Comparison of ENCODE assay signal across 8 cellular contexts in genomic region chr18:59249186-59249774, GRCh38. TPM values are rescaled to one million over a fixed set of nuclear protein-coding genes. Genes with fewer than 3 reads are reported as not detected.
DNase-seq lines count a peak whose midpoint lies in the region; ATAC-seq and TF ChIP-seq lines count a peak whose summit lies in the region.

No MANE protein-coding gene starts in this region.

- H3K4me1 ChIP-seq in Panc1 (ENCODE audit: control insufficient read depth, insufficient read depth, low read length) = no peaks in the 10 kb centered on the region

- no peak overlapping the region for H3K27ac ChIP-seq in Panc1 (ENCODE audit: low read length)

- no peak overlapping the region for H3K27ac Mint-ChIP-seq in activated naive CD4-positive, alpha-beta T cell treated with anti-CD3 and anti-CD28 coated beads for 36 hours

- H3K4me1 Mint-ChIP-seq in activated naive CD4-positive, alpha-beta T cell treated with anti-CD3 and anti-CD28 coated beads for 36 hours (ENCODE audit: low read depth) = no peaks in the 10 kb centered on the region

- TF ChIP-seq CTCF in Panc1 (IDR thresholded peaks at IDR 0.05) = peak; percentile 71

- H3K36me3 Mint-ChIP-seq in activated naive CD4-positive, alpha-beta T cell treated with anti-CD3 and anti-CD28 coated beads for 36 hours (ENCODE audit: low read depth) = no peaks in the 10 kb centered on the region

- no peaks in the 10 kb centered on the region for H3K36me3 ChIP-seq in Panc1 (ENCODE audit: control insufficient read depth, insufficient read depth, low read length)

- peak; percentile 66 for DNase-seq in activated naive CD4-positive, alpha-beta T cell treated with anti-CD3 and anti-CD28 coated beads for 36 hours
- DNase-seq in activated naive CD4-positive, alpha-beta T cell (lab: John Stamatoyannopoulos, UW) = no peak
- peak; percentile 68 to 72 for DNase-seq in Kasumi-1 (lab: John Stamatoyannopoulos, UW)
- peak; percentile 72 for DNase-seq in Panc1 (ENCODE audit: low read depth, low spot score)
- DNase-seq in dermis microvascular lymphatic vessel endothelial cell (ENCODE audit: low read depth in 2 of 2) = peak; percentile 27 to 62
- peak; percentile 75 to 78 for DNase-seq in lung microvascular endothelial cell (ENCODE audit: low read depth in 2 of 2)
- DNase-seq in HuH-7.5 (ENCODE audit: low spot score) = no peak

- H3K4me3 ChIP-seq in Panc1 (ENCODE audit: low read depth in 2 of 2, low read length in 2 of 2) = no peak overlapping the region

- CTCF ChIA-PET in activated naive CD4-positive, alpha-beta T cell treated with anti-CD3 and anti-CD28 coated beads for 36 hours (lab: Charles Lee) = interaction anchor here (0.7 to 3.1 kb wide), 19 partner anchors 9 to 164 kb away, joined by 3 to 61 read pairs (median 4); no protein-coding TSS in a partner anchor
- CTCF ChIA-PET in Panc1 (lab: Charles Lee) = interaction anchor here (0.5 to 1.6 kb wide), 3 partner anchors 59 to 373 kb away, joined by 6 to 14 read pairs (median 10); no protein-coding TSS in a partner anchor

- H3K9me3 Mint-ChIP-seq in activated naive CD4-positive, alpha-beta T cell treated with anti-CD3 and anti-CD28 coated beads for 36 hours = no peaks in the 10 kb centered on the region

- H3K27me3 ChIP-seq in Panc1 (ENCODE audit: control insufficient read depth, insufficient read depth, low read length) = peaks cover 2% of the 10 kb centered on the region

- no peaks in the 10 kb centered on the region for H3K9me3 ChIP-seq in Panc1 (ENCODE audit: control insufficient read depth, insufficient read depth, low read depth, low read length)

- in situ Hi-C loops in Panc1 (cut with HindIII; ENCODE audit: low pct_unique_long_range_greater_than_20kb, low sequenced_read_pairs) = no loop called here

- peaks cover 54% of the 10 kb centered on the region for H3K27me3 Mint-ChIP-seq in activated naive CD4-positive, alpha-beta T cell treated with anti-CD3 and anti-CD28 coated beads for 36 hours (ENCODE audit: low read depth)

- peak; percentile 74; the same call in 1 of the 2 replicates for ATAC-seq in Panc1
- no peak for ATAC-seq in GM21528 (IDR thresholded peaks at IDR 0.05; ENCODE audit: low FRiP score, unreplicated experiment)

- POLR2A ChIA-PET in Panc1 (lab: Charles Lee) = no interaction called here

- no TSS peak for BruUV-seq in Panc1 (replicated peaks; lab: Mats Ljungman, UMichigan)

- intact Hi-C loops in activated naive CD4-positive, alpha-beta T cell treated with anti-CD3 and anti-CD28 coated beads for 36 hours (cut with micrococcal nuclease) = loop anchor here (1.0 to 2.0 kb wide), 3 partner anchors 24 to 154 kb away; partner anchors contain the start of gene RAX
- intact Hi-C loops in Panc1 (cut with micrococcal nuclease; ENCODE audit: unreplicated experiment) = loop anchor here (5.0 kb wide), 2 partner anchors 58 to 153 kb away; no protein-coding TSS in a partner anchor

- no peak overlapping the region for H3K4me3 Mint-ChIP-seq in activated naive CD4-positive, alpha-beta T cell treated with anti-CD3 and anti-CD28 coated beads for 36 hours

RNA-seq across cellular contexts. Expression of gene RAX, which starts 24.0 kb away (rescaled TPM):
- not detected for total RNA-seq in activated naive CD4-positive, alpha-beta T cell treated with anti-CD3 and anti-CD28 coated beads for 36 hours
- total RNA-seq in Panc1 (2021; ENCODE audit: unreplicated experiment) = not detected
- polyA plus RNA-seq in Panc1 (2012; ENCODE audit: insufficient read length) = not detected
- total RNA-seq in dermis microvascular lymphatic vessel endothelial cell = not detected in 2 replicates
- total RNA-seq in lung microvascular endothelial cell = not detected in 2 replicates

RNA-seq across cellular contexts. Expression of gene GRP, which starts 29.3 kb away (rescaled TPM):
- total RNA-seq in activated naive CD4-positive, alpha-beta T cell treated with anti-CD3 and anti-CD28 coated beads for 36 hours = not detected
- total RNA-seq in Panc1 (2021; ENCODE audit: unreplicated experiment) (not detected), dermis microvascular lymphatic vessel endothelial cell (not detected in 2 replicates), lung microvascular endothelial cell (not detected in 2 replicates)
- not detected for polyA plus RNA-seq in Panc1 (2012; ENCODE audit: insufficient read length)

Comparison
In these comparisons a context has a peak if more than half of its experiments do, and no peak if none do; other contexts are left out.
1. DNase-seq: peak in activated naive CD4-positive, alpha-beta T cell treated with anti-CD3 and anti-CD28 coated beads for 36 hours (single experiment), Kasumi-1 (2 of 2), Panc1 (single experiment), dermis microvascular lymphatic vessel endothelial cell (2 of 2) and lung microvascular endothelial cell (2 of 2); none in activated naive CD4-positive, alpha-beta T cell (0 of 4) and HuH-7.5 (single experiment).